ENCODE assay signal across 8 cellular contexts in genomic region chr1:10430216-10431064, GRCh38. TPM values are rescaled to one million over a fixed set of nuclear protein-coding genes. Genes with fewer than 3 reads are reported as not detected.
DNase-seq lines count a peak whose midpoint lies in the region; ATAC-seq, FAIRE-seq and TF ChIP-seq lines count a peak whose summit lies in the region.

Gene CENPS (plus strand): TSS chr1:10430433. CDS start chr1:10430518, 85 bp downstream.

- H3K4me1 ChIP-seq in psoas muscle: peaks cover 14% of the 10 kb centered on the region
- H3K4me1 ChIP-seq in urinary bladder (ENCODE audit: insufficient read depth): no peaks in the 10 kb centered on the region

- H3K36me3 ChIP-seq in psoas muscle (ENCODE audit: insufficient read depth in 1 of 2, low read depth in 1 of 2) (peaks cover 0 to 12% of the 10 kb centered on the region in 2 donors), urinary bladder (ENCODE audit: insufficient read depth) (no peaks in the 10 kb centered on the region)

- ATAC-seq in HG02763 (IDR thresholded peaks at IDR 0.05; ENCODE audit: unreplicated experiment): peak; percentile 82
- ATAC-seq in left ventricle myocardium superior: peak; percentile 97
- ATAC-seq in psoas muscle: peak; percentile 95 to 98 (median 96)

- intact Hi-C loops in left ventricle myocardium superior (cut with micrococcal nuclease) (no loop called here), psoas muscle (cut with DNase I) (no loop called here)

- H3K27ac Mint-ChIP-seq in T-helper 1 cell treated with Interleukin-12 subunit alpha and Interleukin-12 subunit beta and Interleukin-4 antibody, amounts not matched to agents 30 μg/mL and 1 μg/mL, for 36 hours: peak within 1 kb of the TSS; percentile 95

- no peaks in the 10 kb centered on the region for H3K36me3 Mint-ChIP-seq in T-helper 1 cell treated with Interleukin-12 subunit alpha and Interleukin-12 subunit beta and Interleukin-4 antibody, amounts not matched to agents 30 μg/mL and 1 μg/mL, for 36 hours (ENCODE audit: low read depth)

- DNase-seq in GM12892 (ENCODE audit: insufficient read length): peak; percentile 97
- DNase-seq in NCI-H1417 (lab: John Stamatoyannopoulos, UW): peak; percentile 88 to 96 (median 96)
- DNase-seq in amniotic stem cell (lab: John Stamatoyannopoulos, UW): peak; percentile 61
- peak; percentile 97 for DNase-seq in left ventricle myocardium superior
- DNase-seq in psoas muscle: peak; percentile 95 to 97

- TF ChIP-seq POLR2A in GM12892 (IDR thresholded peaks at IDR 0.05; ENCODE audit: low read depth, low read length): peak; percentile 67

- no peaks in the 10 kb centered on the region for H3K9me3 Mint-ChIP-seq in T-helper 1 cell treated with Interleukin-12 subunit alpha and Interleukin-12 subunit beta and Interleukin-4 antibody, amounts not matched to agents 30 μg/mL and 1 μg/mL, for 36 hours

- H3K4me3 Mint-ChIP-seq in T-helper 1 cell treated with Interleukin-12 subunit alpha and Interleukin-12 subunit beta and Interleukin-4 antibody, amounts not matched to agents 30 μg/mL and 1 μg/mL, for 36 hours: peak within 1 kb of the TSS; percentile 93

- WGBS in psoas muscle, 3 donors: 0% methylated on average over 62 to 94 of the region's 94 CpGs
- under 1% methylated on average over 94 of the region's 94 CpGs for WGBS in urinary bladder

- TF ChIP-seq CTCF in psoas muscle (IDR thresholded peaks at IDR 0.05): peak; percentile 99

- FAIRE-seq in GM12892 (lab: Jason Lieb, UNC): peak; percentile 81

- H3K9me3 ChIP-seq in psoas muscle: no peaks in the 10 kb centered on the region

- H3K4me3 ChIP-seq in psoas muscle: peak within 1 kb of the TSS; percentile 93
- H3K4me3 ChIP-seq in urinary bladder (ENCODE audit: low read depth, low read length): peak within 1 kb of the TSS; percentile 63

- H3K27me3 ChIP-seq in psoas muscle (ENCODE audit: insufficient read depth in 3 of 3, low read length in 2 of 3): no peaks in the 10 kb centered on the region

- peak within 1 kb of the TSS; percentile 42 for H3K27ac ChIP-seq in psoas muscle
- H3K27ac ChIP-seq in urinary bladder (ENCODE audit: low read depth): no peak within 1 kb of the TSS

- no peaks in the 10 kb centered on the region for H3K27me3 Mint-ChIP-seq in T-helper 1 cell treated with Interleukin-12 subunit alpha and Interleukin-12 subunit beta and Interleukin-4 antibody, amounts not matched to agents 30 μg/mL and 1 μg/mL, for 36 hours (ENCODE audit: low read depth)

- peaks cover 21% of the 10 kb centered on the region for H3K4me1 Mint-ChIP-seq in T-helper 1 cell treated with Interleukin-12 subunit alpha and Interleukin-12 subunit beta and Interleukin-4 antibody, amounts not matched to agents 30 μg/mL and 1 μg/mL, for 36 hours (ENCODE audit: low read depth)

RNA-seq across cellular contexts. Expression of gene CENPS, which starts in this region (rescaled TPM):
- polyA plus RNA-seq in GM12892 (2012; ENCODE audit: missing spikeins): 19.1 TPM
- 5.5 TPM for total RNA-seq in left ventricle myocardium superior
- 1 to 10 TPM; 2.2 to 7.6 (median 6.6) TPM for total RNA-seq in psoas muscle
- 10 to 100 TPM in 1 of 3 donors, 1 to 10 TPM in 2; 7.5 to 31.4 (median 7.5) TPM for polyA plus RNA-seq in psoas muscle
- total RNA-seq in urinary bladder: 6.1 TPM
- polyA plus RNA-seq in urinary bladder: 13.8 TPM
